Comparison of ENCODE assay signal across 9 cellular contexts in genomic region chr1:40451238-40451585, GRCh38. TPM values are rescaled to one million over a fixed set of nuclear protein-coding genes. Genes with fewer than 3 reads are reported as not detected.
DNase-seq lines count a peak whose midpoint lies in the region; ATAC-seq and TF ChIP-seq lines count a peak whose summit lies in the region.
"Had no signal": no experiment of that assay in that cellular context is flagged by ENCODE, and none has a peak within 500 bp of the region (broad histone marks: within the 10 kb centered on the region; RNA-seq: fewer than 3 reads in every experiment).

No MANE protein-coding gene starts in this region.

- peak overlapping the region; percentile 90 for H3K27ac Mint-ChIP-seq in activated T-helper 1 cell treated with anti-CD3 and anti-CD28 coated beads, Interleukin-12 subunit alpha, Interleukin-12 subunit beta, Interleukin-2, Interleukin-4 antibody, amounts not matched to agents 30 ng/mL and 10 ng/mL and 1 ng/mL, durations not matched to agents 14 hours and 24 hours and 36 hours

- H3K27me3 ChIP-seq in AG04450 (ENCODE audit: control insufficient read depth, insufficient read depth, low read length), result no peaks in the 10 kb centered on the region
- H3K27me3 ChIP-seq: testis had no signal

- peaks cover 24% of the 10 kb centered on the region for H3K9me3 ChIP-seq in AG04450 (ENCODE audit: control insufficient read depth, insufficient read depth, low read length)
- H3K9me3 ChIP-seq in iPS-18c (ENCODE audit: control insufficient read depth, insufficient read depth, low read length), result peaks cover 10% of the 10 kb centered on the region
- H3K9me3 ChIP-seq: testis had no signal

- CTCF ChIA-PET in AG04450 (lab: Charles Lee), result interaction anchor here (0.5 to 1.2 kb wide), 3 partner anchors 11 to 31 kb away, joined by 3 to 6 read pairs (median 5); no protein-coding TSS in a partner anchor

- peaks cover 37% of the 10 kb centered on the region for H3K4me1 Mint-ChIP-seq in activated T-helper 1 cell treated with anti-CD3 and anti-CD28 coated beads, Interleukin-12 subunit alpha, Interleukin-12 subunit beta, Interleukin-2, Interleukin-4 antibody, amounts not matched to agents 30 ng/mL and 10 ng/mL and 1 ng/mL, durations not matched to agents 14 hours and 24 hours and 36 hours (ENCODE audit: low read depth)

- H3K27me3 Mint-ChIP-seq in activated T-helper 1 cell treated with anti-CD3 and anti-CD28 coated beads, Interleukin-12 subunit alpha, Interleukin-12 subunit beta, Interleukin-2, Interleukin-4 antibody, amounts not matched to agents 30 ng/mL and 10 ng/mL and 1 ng/mL, durations not matched to agents 14 hours and 24 hours and 36 hours (ENCODE audit: insufficient read depth), result no peaks in the 10 kb centered on the region

- intact Hi-C loops in activated T-helper 1 cell treated with anti-CD3 and anti-CD28 coated beads, Interleukin-12 subunit alpha, Interleukin-12 subunit beta, Interleukin-2, Interleukin-4 antibody, amounts not matched to agents 30 ng/mL and 10 ng/mL and 1 ng/mL, durations not matched to agents 14 hours and 24 hours and 36 hours (cut with micrococcal nuclease), result loop anchor here (1.0 to 10.0 kb wide), 10 partner anchors 26 to 524 kb away; partner anchors contain the start of genes CTPS1, EXO5, NFYC and SMAP2

- TF ChIP-seq CTCF in AG04450 (IDR thresholded peaks at IDR 0.05; ENCODE audit: low read depth, low read length), result no peak

- peaks cover 44% of the 10 kb centered on the region for H3K36me3 Mint-ChIP-seq in activated T-helper 1 cell treated with anti-CD3 and anti-CD28 coated beads, Interleukin-12 subunit alpha, Interleukin-12 subunit beta, Interleukin-2, Interleukin-4 antibody, amounts not matched to agents 30 ng/mL and 10 ng/mL and 1 ng/mL, durations not matched to agents 14 hours and 24 hours and 36 hours (ENCODE audit: low read depth)

- peak; percentile 6 for ATAC-seq in GM21717 (IDR thresholded peaks at IDR 0.05; ENCODE audit: unreplicated experiment)
- no peak for ATAC-seq in GM21576 (IDR thresholded peaks at IDR 0.05; ENCODE audit: unreplicated experiment)
- ATAC-seq in HG02623 (IDR thresholded peaks at IDR 0.05; ENCODE audit: unreplicated experiment), result no peak

- peak overlapping the region; percentile 92 for H3K27ac ChIP-seq in AG04450 (ENCODE audit: low read depth, low read length)

- POLR2A ChIA-PET in AG04450 (lab: Yijun Ruan, JAX), result interaction anchor here (0.5 to 0.6 kb wide), 2 partner anchors 81 to 183 kb away, joined by 3 to 5 read pairs; no protein-coding TSS in a partner anchor

- H3K9me3 Mint-ChIP-seq in activated T-helper 1 cell treated with anti-CD3 and anti-CD28 coated beads, Interleukin-12 subunit alpha, Interleukin-12 subunit beta, Interleukin-2, Interleukin-4 antibody, amounts not matched to agents 30 ng/mL and 10 ng/mL and 1 ng/mL, durations not matched to agents 14 hours and 24 hours and 36 hours, result peaks cover 49% of the 10 kb centered on the region

- DNase-seq in AG04450 (ENCODE audit: low read depth, low spot score), result no peak
- peak; percentile 4 for DNase-seq in activated T-helper 1 cell treated with anti-CD3 and anti-CD28 coated beads, Interleukin-12 subunit alpha, Interleukin-12 subunit beta, Interleukin-2, Interleukin-4 antibody, amounts not matched to agents 30 ng/mL and 10 ng/mL and 1 ng/mL, durations not matched to agents 14 hours and 24 hours and 36 hours (ENCODE audit: low spot score)
- no peak for DNase-seq in NCI-H2107 (lab: John Stamatoyannopoulos, UW)
- DNase-seq in SW480 (ENCODE audit: low spot score), result no peak
- DNase-seq: testis had no signal

- peak overlapping the region; percentile 84 for H3K4me3 Mint-ChIP-seq in activated T-helper 1 cell treated with anti-CD3 and anti-CD28 coated beads, Interleukin-12 subunit alpha, Interleukin-12 subunit beta, Interleukin-2, Interleukin-4 antibody, amounts not matched to agents 30 ng/mL and 10 ng/mL and 1 ng/mL, durations not matched to agents 14 hours and 24 hours and 36 hours

- H3K4me3 ChIP-seq in AG04450 (ENCODE audit: low read depth, low read length), result peak overlapping the region; percentile 80
- peak overlapping the region; percentile 80 for H3K4me3 ChIP-seq in iPS-18c (ENCODE audit: insufficient read depth, low read depth, low read length)

RNA-seq across cellular contexts. Expression of gene ZFP69B, which starts 0.9 kb away (rescaled TPM):
- 4.4 and 5.9 TPM in 2 replicates for polyA plus RNA-seq in AG04450 (2011; rRNA removed)
- 5.9 and 6.1 TPM in 2 replicates for polyA minus RNA-seq in AG04450 (2011; rRNA and poly(A)+ RNA removed)
- total RNA-seq in activated T-helper 1 cell treated with anti-CD3 and anti-CD28 coated beads, Interleukin-12 subunit alpha, Interleukin-12 subunit beta, Interleukin-2, Interleukin-4 antibody, amounts not matched to agents 30 ng/mL and 10 ng/mL and 1 ng/mL, durations not matched to agents 14 hours and 24 hours and 36 hours, result 5.1 and 5.8 TPM in 2 replicates

RNA-seq across cellular contexts. Expression of gene ZFP69, which starts 25.9 kb away (rescaled TPM):
- 1.8 and 3.1 TPM in 2 replicates for polyA plus RNA-seq in AG04450 (2011; rRNA removed)
- polyA minus RNA-seq in AG04450 (2011; rRNA and poly(A)+ RNA removed), result 1.0 and 1.4 TPM in 2 replicates
- 3.9 and 4.0 TPM in 2 replicates for total RNA-seq in activated T-helper 1 cell treated with anti-CD3 and anti-CD28 coated beads, Interleukin-12 subunit alpha, Interleukin-12 subunit beta, Interleukin-2, Interleukin-4 antibody, amounts not matched to agents 30 ng/mL and 10 ng/mL and 1 ng/mL, durations not matched to agents 14 hours and 24 hours and 36 hours

RNA-seq across cellular contexts. Expression of gene EXO5, which starts 57.4 kb away (rescaled TPM):
- polyA plus RNA-seq in AG04450 (2011; rRNA removed), result 8.3 and 11.1 TPM in 2 replicates
- 12.1 and 12.5 TPM in 2 replicates for polyA minus RNA-seq in AG04450 (2011; rRNA and poly(A)+ RNA removed)
- total RNA-seq in activated T-helper 1 cell treated with anti-CD3 and anti-CD28 coated beads, Interleukin-12 subunit alpha, Interleukin-12 subunit beta, Interleukin-2, Interleukin-4 antibody, amounts not matched to agents 30 ng/mL and 10 ng/mL and 1 ng/mL, durations not matched to agents 14 hours and 24 hours and 36 hours, result 18.2 and 18.3 TPM in 2 replicates
